In genomic region chr2:235747868-235748144, GRCh38 we compare ENCODE assay signal across 15 cellular contexts.
DNase-seq lines count a peak whose midpoint lies in the region; ATAC-seq, FAIRE-seq and TF ChIP-seq lines count a peak whose summit lies in the region.
"Had no signal": no experiment of that assay in that cellular context is flagged by ENCODE, and none has a peak within 500 bp of the region (broad histone marks: within the 10 kb centered on the region; RNA-seq: fewer than 3 reads in every experiment).

No MANE protein-coding gene starts in this region.

- no peak overlapping the region for H3K4me3 Mint-ChIP-seq in astrocyte (ENCODE audit: unreplicated experiment)
- H3K4me3 Mint-ChIP-seq: activated CD4-positive, alpha-beta T cell treated with anti-CD3 and anti-CD28 coated beads for 36 hours; activated T-helper 1 cell treated with anti-CD3 and anti-CD28 coated beads, Interleukin-12 subunit alpha, Interleukin-12 subunit beta, Interleukin-2, Interleukin-4 antibody, amounts not matched to agents 30 ng/mL and 10 ng/mL and 1 ng/mL, durations not matched to agents 14 hours and 24 hours and 36 hours; effector memory CD8-positive, alpha-beta T cell; T-cell had no signal

- no peak for TF ChIP-seq CTCF in AG10803 (conservative IDR thresholded peaks at IDR 0.05; ENCODE audit: low read length)
- no peak for TF ChIP-seq CTCF in astrocyte (IDR thresholded peaks at IDR 0.05; ENCODE audit: insufficient read depth, low read depth, low read length)
- no peak for TF ChIP-seq CTCF in psoas muscle (IDR thresholded peaks at IDR 0.05)

- 55 to 73% (median 62%) methylated on average over 7 of the region's 7 CpGs for WGBS in psoas muscle, 3 donors

- peaks cover 13% of the 10 kb centered on the region for H3K36me3 Mint-ChIP-seq in astrocyte (ENCODE audit: low read depth, unreplicated experiment)
- H3K36me3 Mint-ChIP-seq: T-cell had no signal

- no peaks in the 10 kb centered on the region for H3K27me3 Mint-ChIP-seq in astrocyte (ENCODE audit: low read depth, unreplicated experiment)
- H3K27me3 Mint-ChIP-seq: effector memory CD8-positive, alpha-beta T cell had no signal

- intact Hi-C loops in psoas muscle (cut with DNase I): loop anchor here (2.0 to 10.0 kb wide), 3 partner anchors 313 to 611 kb away; no protein-coding TSS in a partner anchor

- no peak overlapping the region for H3K4me3 ChIP-seq in AG10803 (ENCODE audit: low read length)
- H3K4me3 ChIP-seq in astrocyte (ENCODE audit: insufficient read depth, low read depth, low read length): no peak overlapping the region
- H3K4me3 ChIP-seq in psoas muscle: no peak overlapping the region
- H3K4me3 ChIP-seq: lower lobe of right lung had no signal

- H3K4me1 ChIP-seq in astrocyte (ENCODE audit: insufficient read depth, low read length): no peaks in the 10 kb centered on the region
- peaks cover 16% of the 10 kb centered on the region for H3K4me1 ChIP-seq in psoas muscle
- H3K4me1 ChIP-seq: lower lobe of right lung, parathyroid adenoma had no signal

- H3K27me3 ChIP-seq in astrocyte (ENCODE audit: insufficient read depth, low read length) (no peaks in the 10 kb centered on the region), psoas muscle (ENCODE audit: insufficient read depth in 3 of 3, low read length in 2 of 3) (no peaks in the 10 kb centered on the region)

- peaks cover 17% of the 10 kb centered on the region for H3K4me1 Mint-ChIP-seq in astrocyte (ENCODE audit: low read depth, unreplicated experiment)
- H3K4me1 Mint-ChIP-seq: activated CD4-positive, alpha-beta T cell treated with anti-CD3 and anti-CD28 coated beads for 36 hours; T-cell had no signal

- no peak for FAIRE-seq in astrocyte (lab: Jason Lieb, UNC)

- H2AFZ ChIP-seq in astrocyte (ENCODE audit: low read depth, low read length): no peak overlapping the region
- H2AFZ ChIP-seq: parathyroid adenoma had no signal

- no peaks in the 10 kb centered on the region for H3K36me3 ChIP-seq in astrocyte (ENCODE audit: insufficient read depth, low read length)
- no peaks in the 10 kb centered on the region for H3K36me3 ChIP-seq in psoas muscle (ENCODE audit: insufficient read depth in 1 of 2, low read depth in 1 of 2)

- H3K9ac ChIP-seq in astrocyte (ENCODE audit: low read length): no peak overlapping the region
- H3K9ac ChIP-seq: parathyroid adenoma had no signal

- DNase-seq in AG10803 (ENCODE audit: low read depth) (peak; percentile 64), LoVo (ENCODE audit: low spot score) (peak; percentile 15), astrocyte (ENCODE audit: low read depth) (no peak), left lobe of liver (ENCODE audit: low spot score) (peak; percentile 57), psoas muscle (no peak), NCI-H1436 treated with DMSO at 0.1 percent for 48 hours (lab: John Stamatoyannopoulos, UW) (no peak), dermis blood vessel endothelial cell (no peak)
- DNase-seq: activated CD4-positive, alpha-beta T cell treated with anti-CD3 and anti-CD28 coated beads for 36 hours; effector memory CD8-positive, alpha-beta T cell; EL; lower lobe of right lung; T-cell had no signal

- ATAC-seq in left lobe of liver: peak; percentile 58
- no peak for ATAC-seq in psoas muscle
- ATAC-seq in HG03280 (IDR thresholded peaks at IDR 0.05; ENCODE audit: unreplicated experiment): no peak
- ATAC-seq: activated CD4-positive, alpha-beta T cell treated with anti-CD3 and anti-CD28 coated beads for 36 hours; effector memory CD8-positive, alpha-beta T cell; lower lobe of right lung; T-cell had no signal

- H3K9me3 ChIP-seq in astrocyte (ENCODE audit: insufficient read depth, low read depth, low read length): no peaks in the 10 kb centered on the region
- H3K9me3 ChIP-seq in psoas muscle: no peaks in the 10 kb centered on the region
- H3K9me3 ChIP-seq: lower lobe of right lung had no signal

- peaks cover 13% of the 10 kb centered on the region for H4K20me1 ChIP-seq in astrocyte (ENCODE audit: insufficient read depth, low read length)

- H3K27ac ChIP-seq in astrocyte (ENCODE audit: low read depth, low read length) (no peak overlapping the region), psoas muscle (no peak overlapping the region)
- H3K27ac ChIP-seq: lower lobe of right lung, parathyroid adenoma had no signal

- H3K4me2 ChIP-seq in astrocyte (ENCODE audit: low read length): no peak overlapping the region

- H3K27ac Mint-ChIP-seq in astrocyte (ENCODE audit: unreplicated experiment): peak overlapping the region; percentile 22
- H3K27ac Mint-ChIP-seq: activated CD4-positive, alpha-beta T cell treated with anti-CD3 and anti-CD28 coated beads for 36 hours; activated T-helper 1 cell treated with anti-CD3 and anti-CD28 coated beads, Interleukin-12 subunit alpha, Interleukin-12 subunit beta, Interleukin-2, Interleukin-4 antibody, amounts not matched to agents 30 ng/mL and 10 ng/mL and 1 ng/mL, durations not matched to agents 14 hours and 24 hours and 36 hours; effector memory CD8-positive, alpha-beta T cell; T-cell had no signal

- H3K79me2 ChIP-seq in astrocyte (ENCODE audit: insufficient read depth, low read length): no peaks in the 10 kb centered on the region
- H3K79me2 ChIP-seq: parathyroid adenoma had no signal

- H3K9me3 Mint-ChIP-seq in astrocyte (ENCODE audit: unreplicated experiment): no peaks in the 10 kb centered on the region
- H3K9me3 Mint-ChIP-seq: activated T-helper 1 cell treated with anti-CD3 and anti-CD28 coated beads, Interleukin-12 subunit alpha, Interleukin-12 subunit beta, Interleukin-2, Interleukin-4 antibody, amounts not matched to agents 30 ng/mL and 10 ng/mL and 1 ng/mL, durations not matched to agents 14 hours and 24 hours and 36 hours; effector memory CD8-positive, alpha-beta T cell; T-cell had no signal

Comparison
In these comparisons a context has a peak if more than half of its experiments do, and no peak if none do; other contexts are left out.
1. DNase-seq: peak in AG10803 (single experiment), LoVo (single experiment) and left lobe of liver (single experiment); none in astrocyte (single experiment), psoas muscle (0 of 2), NCI-H1436 treated with DMSO at 0.1 percent for 48 hours (single experiment) and dermis blood vessel endothelial cell (single experiment).